In genomic region chr13:23888658-23889597, GRCh38 we compare ENCODE assay signal across 8 cellular contexts. TPM values are rescaled to one million over a fixed set of nuclear protein-coding genes. Genes with fewer than 3 reads are reported as not detected.
DNase-seq lines count a peak whose midpoint lies in the region; ATAC-seq and TF ChIP-seq lines count a peak whose summit lies in the region.

TSS of gene MIPEP (minus strand) at chr13:23889400. CDS start at chr13:23889320, 80 bp downstream.

- peak within 1 kb of the TSS; percentile 69 for H3K27ac Mint-ChIP-seq in activated naive CD8-positive, alpha-beta T cell treated with anti-CD3 and anti-CD28 coated beads, Interleukin-2, amount 50 U/mL, for 24 hours

- H3K4me3 Mint-ChIP-seq in activated naive CD8-positive, alpha-beta T cell treated with anti-CD3 and anti-CD28 coated beads, Interleukin-2, amount 50 U/mL, for 24 hours = peak within 1 kb of the TSS; percentile 83

- DNase-seq in NCI-H1092 treated with DMSO at 0.1 percent for 48 hours (lab: John Stamatoyannopoulos, UW) (peak; percentile 94), SW 1271 (lab: John Stamatoyannopoulos, UW) (peak; percentile 86 to 89), Right ventricle myocardium superior (peak; percentile 95), tibial nerve (ENCODE audit: low spot score in 2 of 2) (peak; percentile 82 to 84)
- peak; percentile 94 for DNase-seq in activated naive CD8-positive, alpha-beta T cell treated with anti-CD3 and anti-CD28 coated beads, Interleukin-2, amount 50 U/mL, for 24 hours

- H3K36me3 Mint-ChIP-seq in activated naive CD8-positive, alpha-beta T cell treated with anti-CD3 and anti-CD28 coated beads, Interleukin-2, amount 50 U/mL, for 24 hours (ENCODE audit: low read depth) = peaks cover 6% of the 10 kb centered on the region

- H3K9me3 ChIP-seq in parathyroid adenoma (ENCODE audit: control insufficient read depth, low read length) (no peaks in the 10 kb centered on the region), tibial nerve (no peaks in the 10 kb centered on the region)

- H3K27me3 ChIP-seq in parathyroid adenoma (ENCODE audit: control insufficient read depth, insufficient read depth, low read length) (no peaks in the 10 kb centered on the region), tibial nerve (no peaks in the 10 kb centered on the region)

- TF ChIP-seq CTCF in GM12872 (IDR thresholded peaks at IDR 0.05; ENCODE audit: insufficient read depth, low read depth, low read length) (peak; percentile 75), parathyroid adenoma (IDR thresholded peaks at IDR 0.05) (peak; percentile 62), tibial nerve (IDR thresholded peaks at IDR 0.05) (peak; percentile 65 to 91 (median 79))

- H3K4me3 ChIP-seq in parathyroid adenoma (ENCODE audit: low read depth, low read length) (peak within 1 kb of the TSS; percentile 72), tibial nerve (peak within 1 kb of the TSS; percentile 79 to 89 (median 84))

- peak; percentile 95 for ATAC-seq in HG02623 (IDR thresholded peaks at IDR 0.05; ENCODE audit: unreplicated experiment)
- ATAC-seq in activated naive CD8-positive, alpha-beta T cell treated with anti-CD3 and anti-CD28 coated beads, Interleukin-2, amount 50 U/mL, for 24 hours = peak; percentile 97
- peak; percentile 99 for ATAC-seq in Right ventricle myocardium superior (ENCODE audit: poor library complexity)

- peak within 1 kb of the TSS; percentile 19 for H3K9ac ChIP-seq in parathyroid adenoma

- peak; percentile 51 to 64 for TF ChIP-seq POLR2A in tibial nerve (IDR thresholded peaks at IDR 0.05)

- H3K27me3 Mint-ChIP-seq in activated naive CD8-positive, alpha-beta T cell treated with anti-CD3 and anti-CD28 coated beads, Interleukin-2, amount 50 U/mL, for 24 hours = no peaks in the 10 kb centered on the region

- no peaks in the 10 kb centered on the region for H3K9me3 Mint-ChIP-seq in activated naive CD8-positive, alpha-beta T cell treated with anti-CD3 and anti-CD28 coated beads, Interleukin-2, amount 50 U/mL, for 24 hours

- WGBS in tibial nerve, 2 donors = 1% methylated on average over 28 to 44 of the region's 73 CpGs

- peak within 1 kb of the TSS; percentile 60 for H3K27ac ChIP-seq in parathyroid adenoma
- peak within 1 kb of the TSS; percentile 46 to 88 (median 84) for H3K27ac ChIP-seq in tibial nerve

- intact Hi-C loops in Right ventricle myocardium superior (cut with DNase I) = no loop called here

- peaks cover 27% of the 10 kb centered on the region for H3K4me1 Mint-ChIP-seq in activated naive CD8-positive, alpha-beta T cell treated with anti-CD3 and anti-CD28 coated beads, Interleukin-2, amount 50 U/mL, for 24 hours

- H2AFZ ChIP-seq in parathyroid adenoma = peak within 1 kb of the TSS; percentile 89

- peak within 1 kb of the TSS; percentile 88 for H3K4me2 ChIP-seq in parathyroid adenoma (ENCODE audit: low read length)

- peak; percentile 79 to 95 for TF ChIP-seq EP300 in tibial nerve (IDR thresholded peaks at IDR 0.05)

- H3K4me1 ChIP-seq in parathyroid adenoma (no peaks in the 10 kb centered on the region), tibial nerve (peaks cover 0 to 23% (median 8%) of the 10 kb centered on the region in 4 donors)

- H3K36me3 ChIP-seq in parathyroid adenoma (ENCODE audit: control insufficient read depth, insufficient read depth, low read length) (no peaks in the 10 kb centered on the region), tibial nerve (peaks cover 0 to 12% (median 0%) of the 10 kb centered on the region in 3 donors)

- no peaks in the 10 kb centered on the region for H3K79me2 ChIP-seq in parathyroid adenoma

RNA-seq across cellular contexts. Expression of gene MIPEP, which starts in this region (rescaled TPM):
- total RNA-seq in Right ventricle myocardium superior (45.1 TPM), tibial nerve (10 to 100 TPM in 3 of 4 donors, 1 to 10 TPM in 1; 8.4 to 25.8 (median 16.4) TPM)

Comparison
In these comparisons a context has a peak if more than half of its experiments do, and no peak if none do; other contexts are left out.
1. Peak in every context shown above with its lines: DNase-seq, ATAC-seq, H3K4me3 ChIP-seq and H3K27ac ChIP-seq.